ENCODE assay signal across 1 cellular context in genomic region chr4:10584042-10584441, GRCh38.
TF ChIP-seq lines count a peak whose summit lies in the region.

No MANE protein-coding gene starts in this region.

TF ChIP-seq in GM12878, 131 proteins besides CTCF, POLR2A, EP300 and RAD21 (continued from another document):
- TF ChIP-seq PRDM15 (CRISPR knock-in tag; IDR thresholded peaks at IDR 0.05), result no peak
- TF ChIP-seq CHD4 (IDR thresholded peaks at IDR 0.05), result no peak
- no peak for TF ChIP-seq TARDBP (IDR thresholded peaks at IDR 0.05; ENCODE audit: borderline replicate concordance)
- no peak for TF ChIP-seq BACH1 (IDR thresholded peaks at IDR 0.05; ENCODE audit: borderline replicate concordance)
- no peak for TF ChIP-seq PAX5 (IDR thresholded peaks at IDR 0.05; ENCODE audit: borderline replicate concordance, low read depth, low read length)
- TF ChIP-seq CREM (IDR thresholded peaks at IDR 0.05; ENCODE audit: low read depth), result no peak
- TF ChIP-seq NFIC (IDR thresholded peaks at IDR 0.05; ENCODE audit: low read depth, low read length), result 0 out of 2 replicates have a peak, but pooled peaks have one; percentile 20
- no peak for TF ChIP-seq ASH2L (IDR thresholded peaks at IDR 0.05; ENCODE audit: borderline replicate concordance, low read depth)
- TF ChIP-seq SMAD5 (IDR thresholded peaks at IDR 0.05; ENCODE audit: low read depth), result no peak
- no peak for TF ChIP-seq MLLT1 (IDR thresholded peaks at IDR 0.05)
- no peak for TF ChIP-seq SKIL (IDR thresholded peaks at IDR 0.05; ENCODE audit: low read depth, poor library complexity, severe bottlenecking)
- TF ChIP-seq CEBPB (IDR thresholded peaks at IDR 0.05; ENCODE audit: borderline replicate concordance in 1 of 2, low read depth in 2 of 2, low read length in 2 of 2), result no peak
- no peak for TF ChIP-seq ZBTB40 (IDR thresholded peaks at IDR 0.05; ENCODE audit: borderline replicate concordance)
- TF ChIP-seq RAD51 (IDR thresholded peaks at IDR 0.05), result no peak
- no peak for TF ChIP-seq ZZZ3 (IDR thresholded peaks at IDR 0.05; ENCODE audit: control insufficient read depth, insufficient read length, low read depth)
- no peak for TF ChIP-seq IRF3 (IDR thresholded peaks at IDR 0.05)
- TF ChIP-seq NR2F1 (conservative IDR thresholded peaks at IDR 0.05), result no peak
- no peak for TF ChIP-seq NKRF (conservative IDR thresholded peaks at IDR 0.05)
- TF ChIP-seq ELK1 (IDR thresholded peaks at IDR 0.05; ENCODE audit: low read depth, low read length), result no peak
- peak; percentile 64 for TF ChIP-seq IRF4 (IDR thresholded peaks at IDR 0.05; ENCODE audit: low read depth, low read length)
- TF ChIP-seq IKZF2 (IDR thresholded peaks at IDR 0.05), result peak; percentile 55 to 68; a peak in 3 of 4 replicates
- TF ChIP-seq TBL1XR1 (IDR thresholded peaks at IDR 0.05; ENCODE audit: low read depth, low read length), result no peak
- no peak for TF ChIP-seq HDAC2 (IDR thresholded peaks at IDR 0.05)
- 0 out of 2 replicates have a peak, but pooled peaks have one; percentile 18 for TF ChIP-seq FOXM1 (IDR thresholded peaks at IDR 0.05; ENCODE audit: low read depth, low read length)
- no peak for TF ChIP-seq HDAC6 (IDR thresholded peaks at IDR 0.05; ENCODE audit: unreplicated experiment)
- TF ChIP-seq ZBTB4 (CRISPR knock-in tag; IDR thresholded peaks at IDR 0.05), result no peak
- TF ChIP-seq BCLAF1 (IDR thresholded peaks at IDR 0.05), result no peak
- TF ChIP-seq TCF7 (IDR thresholded peaks at IDR 0.05; ENCODE audit: borderline replicate concordance), result no peak
